In the genomic region with DNA sequence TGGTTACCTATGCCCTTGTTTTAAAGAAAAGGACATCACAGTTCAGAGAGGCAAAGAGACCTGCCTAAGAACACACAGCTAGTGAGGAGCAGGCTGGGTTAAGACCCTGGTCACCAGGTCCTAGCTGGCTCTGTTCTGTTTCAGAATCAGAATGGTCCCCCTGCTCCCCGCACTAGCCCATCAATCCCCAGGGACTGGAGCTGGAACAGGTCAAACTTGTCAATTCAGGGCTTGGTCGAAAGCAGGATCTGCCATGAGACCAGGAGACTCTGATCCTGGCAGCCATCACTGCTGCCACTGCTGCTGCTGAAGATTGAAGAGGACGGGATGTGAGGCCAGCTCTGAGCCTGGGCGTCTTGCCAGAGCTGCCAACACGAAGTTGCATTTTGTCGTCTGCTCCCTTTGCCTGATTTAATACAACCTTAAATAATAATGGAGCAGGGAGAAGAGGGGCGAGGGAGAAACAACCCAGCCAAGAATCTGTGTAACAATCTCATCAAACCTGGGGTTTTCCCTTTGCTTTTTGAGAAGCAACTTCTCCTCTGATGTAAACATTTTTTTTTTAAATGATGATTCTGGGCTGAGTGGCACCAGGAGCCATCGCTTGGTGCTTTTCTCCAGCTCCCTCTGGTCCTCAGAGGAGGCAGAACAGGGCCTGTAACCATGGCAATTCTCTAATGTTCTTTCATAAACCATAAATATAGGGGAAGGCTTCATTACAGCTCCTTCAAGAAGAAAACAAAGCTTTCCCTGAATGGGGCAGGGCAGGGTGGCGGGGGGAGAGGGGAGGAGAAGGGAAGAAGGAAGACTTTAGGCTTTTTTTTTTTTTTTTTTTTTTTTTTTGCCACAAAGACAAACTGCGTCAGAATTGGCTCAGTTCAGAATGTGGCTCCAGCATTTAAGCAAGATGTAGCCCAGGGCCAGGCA, we compare ENCODE assay signal across 19 cellular contexts.
A peak's percentile ranks its signal among the peaks of the same experiment; 100 is the strongest.
DNase-seq lines count a peak whose midpoint lies in the region; ATAC-seq, FAIRE-seq and TF ChIP-seq lines count a peak whose summit lies in the region.
"Had no signal": no experiment of that assay in that cellular context is flagged by ENCODE, and none has a peak within 500 bp of the region (broad histone marks: within the 10 kb centered on the region; RNA-seq: fewer than 3 reads in every experiment).

No MANE protein-coding gene starts in this region.

- H3K36me3 ChIP-seq in right atrium auricular region (no peaks in the 10 kb centered on the region), aorta (ENCODE audit: control insufficient read depth in 1 of 2, insufficient read depth in 2 of 2, low read length in 1 of 2) (no peaks in the 10 kb centered on the region), small intestine (ENCODE audit: control insufficient read depth in 2 of 2, insufficient read depth in 2 of 2, low read length in 2 of 2) (no peaks in the 10 kb centered on the region), kidney (ENCODE audit: control insufficient read depth in 1 of 2, insufficient read depth in 2 of 2, low read length in 2 of 2) (no peaks in the 10 kb centered on the region)
- H3K36me3 ChIP-seq: uterus had no signal

- H3K9ac ChIP-seq in kidney (ENCODE audit: low read length in 2 of 2): no peak overlapping the region

- no peak overlapping the region for H3K27ac ChIP-seq in right atrium auricular region
- no peak overlapping the region for H3K27ac ChIP-seq in aorta (ENCODE audit: low read depth in 1 of 2, low read length in 2 of 2)
- no peak overlapping the region for H3K27ac ChIP-seq in small intestine (ENCODE audit: low read depth in 1 of 2, low read length in 1 of 2)
- H3K27ac ChIP-seq in kidney (ENCODE audit: low read depth in 2 of 2, low read length in 2 of 2): no peak overlapping the region
- H3K27ac ChIP-seq: foreskin keratinocyte, SK-N-MC, uterus had no signal

- FAIRE-seq in small intestine (lab: Jason Lieb, UNC) (no peak), kidney (lab: Jason Lieb, UNC) (no peak)

- H3K27me3 ChIP-seq in right atrium auricular region (no peaks in the 10 kb centered on the region), aorta (ENCODE audit: control insufficient read depth in 1 of 2, insufficient read depth in 2 of 2, low read length in 1 of 2) (no peaks in the 10 kb centered on the region), small intestine (ENCODE audit: control insufficient read depth in 2 of 2, insufficient read depth in 2 of 2, low read length in 2 of 2) (no peaks in the 10 kb centered on the region)
- H3K27me3 ChIP-seq: uterus had no signal

- WGBS in aorta, 2 donors: 18 to 21% methylated on average over 10 of the region's 10 CpGs
- WGBS in small intestine, 3 donors: 46 to 49% (median 48%) methylated on average over 10 of the region's 10 CpGs

- H3K4me3 ChIP-seq in right atrium auricular region (no peak overlapping the region), aorta (ENCODE audit: low read length in 2 of 2) (no peak overlapping the region), small intestine (ENCODE audit: low read depth in 1 of 2, low read length in 2 of 2) (no peak overlapping the region), kidney (ENCODE audit: low read length in 2 of 2) (no peak overlapping the region)
- H3K4me3 ChIP-seq: SK-N-MC, uterus had no signal

- peak; percentile 79 for ATAC-seq in Right ventricle myocardium inferior
- no peak for ATAC-seq in aorta (ENCODE audit: low FRiP score)
- ATAC-seq: foreskin keratinocyte; stimulated activated naive CD8-positive, alpha-beta T cell treated with anti-CD3 and anti-CD28 coated beads, Interleukin-15, Interleukin-2, amounts not matched to agents 100 U/mL and 50 U/mL, for 24 hours had no signal

- intact Hi-C loops in Right ventricle myocardium inferior (cut with DNase I): loop anchor here (2.0 kb wide), 1 partner anchor 169 kb away; no protein-coding TSS in a partner anchor
- intact Hi-C loops in aorta (cut with DNase I): no loop called here
- intact Hi-C loops in kidney (cut with DNase I): no loop called here

- DNase-seq in Right ventricle myocardium inferior (ENCODE audit: missing footprints): peak; percentile 71
- no peak for DNase-seq in right atrium auricular region (ENCODE audit: low spot score)
- DNase-seq in astrocyte of the hippocampus (ENCODE audit: low read depth, low spot score): peak; percentile 29
- peak; percentile 79 for DNase-seq in mesenteric fat pad (ENCODE audit: low spot score)
- DNase-seq in aorta: peak; percentile 58 to 80
- no peak for DNase-seq in small intestine
- DNase-seq in kidney: no peak
- DNase-seq in DMS153 treated with DMSO at 0.1 percent for 48 hours (lab: John Stamatoyannopoulos, UW; ENCODE audit: unreplicated experiment): no peak
- DNase-seq: activated CD4-positive, alpha-beta T cell treated with anti-CD3 and anti-CD28 coated beads for 4 hours; activated naive CD4-positive, alpha-beta T cell; CD4-positive, CD25-positive, alpha-beta regulatory T cell; cortex of kidney; foreskin keratinocyte; naive B cell; NCI-H1694; NCI-H510A; stimulated activated naive CD8-positive, alpha-beta T cell treated with anti-CD3 and anti-CD28 coated beads, Interleukin-15, Interleukin-2, amounts not matched to agents 100 U/mL and 50 U/mL, for 24 hours had no signal

- H3K9me3 ChIP-seq in right atrium auricular region (no peaks in the 10 kb centered on the region), aorta (ENCODE audit: control insufficient read depth, low read length) (no peaks in the 10 kb centered on the region), small intestine (ENCODE audit: control insufficient read depth, low read depth) (no peaks in the 10 kb centered on the region), kidney (ENCODE audit: control insufficient read depth in 1 of 2, low read length in 2 of 2) (no peaks in the 10 kb centered on the region)
- H3K9me3 ChIP-seq: uterus had no signal

- TF ChIP-seq CTCF in right atrium auricular region (IDR thresholded peaks at IDR 0.05) (no peak), kidney (IDR thresholded peaks at IDR 0.05; ENCODE audit: borderline replicate concordance, extremely low read depth, insufficient read depth) (no peak)

- H3K4me1 ChIP-seq in right atrium auricular region: no peaks in the 10 kb centered on the region
- no peaks in the 10 kb centered on the region for H3K4me1 ChIP-seq in aorta (ENCODE audit: control insufficient read depth in 1 of 2, insufficient read depth in 2 of 2, low read length in 2 of 2)
- H3K4me1 ChIP-seq in small intestine (ENCODE audit: control insufficient read depth in 2 of 2, insufficient read depth in 1 of 2, low read depth in 1 of 2, low read length in 1 of 2): no peaks in the 10 kb centered on the region
- H3K4me1 ChIP-seq in kidney (ENCODE audit: control insufficient read depth in 1 of 2, insufficient read depth in 1 of 2, low read depth in 1 of 2, low read length in 2 of 2): no peaks in the 10 kb centered on the region
- H3K4me1 ChIP-seq: foreskin keratinocyte, uterus had no signal

Comparison
In these comparisons a context has a peak if more than half of its experiments do, and no peak if none do; other contexts are left out.
1. DNase-seq: peak in Right ventricle myocardium inferior (single experiment), astrocyte of the hippocampus (single experiment), mesenteric fat pad (single experiment) and aorta (2 of 2); none in right atrium auricular region (single experiment), small intestine (single experiment), kidney (single experiment) and DMS153 treated with DMSO at 0.1 percent for 48 hours (single experiment).